12 cellular contexts compared by ENCODE assay signal in the genomic region with DNA sequence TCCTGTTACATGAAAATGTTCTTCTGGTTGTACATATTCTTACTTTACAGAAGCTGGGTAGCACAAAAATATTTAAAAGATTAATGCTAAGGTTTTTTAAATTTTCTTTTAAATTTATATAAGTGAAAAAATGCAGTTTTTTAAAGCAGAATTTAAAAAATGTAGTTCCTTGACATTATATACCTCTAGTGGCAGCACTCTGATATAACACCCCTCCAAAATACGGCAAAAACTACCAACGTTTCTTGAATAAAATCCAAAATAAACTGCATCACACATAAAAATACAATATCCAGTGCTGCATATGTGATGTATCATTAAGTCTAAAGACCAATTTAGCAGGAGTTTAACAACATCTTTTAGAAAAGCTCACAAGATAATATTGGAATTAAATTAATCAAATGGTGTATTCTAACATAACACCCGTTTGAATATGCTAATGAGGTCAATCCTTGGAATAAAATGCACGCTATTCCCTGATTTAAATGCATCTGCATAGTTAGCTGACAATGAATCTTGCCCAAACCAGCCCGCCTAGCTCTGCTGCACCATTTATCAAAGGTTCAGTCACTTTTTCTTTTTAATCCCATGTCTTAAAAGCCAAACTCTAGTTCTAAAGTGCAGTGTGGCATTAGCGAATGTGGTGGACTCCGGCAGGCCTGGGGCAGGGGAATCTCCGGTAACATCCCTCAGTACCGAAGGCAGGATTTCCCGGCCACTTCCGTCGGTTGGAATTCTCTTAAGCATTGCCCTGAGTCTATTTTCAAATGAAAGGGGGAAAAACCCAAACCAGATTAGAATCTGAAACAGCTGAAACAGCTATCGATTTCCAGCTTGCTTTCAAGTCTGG. TPM values are rescaled to one million over a fixed set of nuclear protein-coding genes. Genes with fewer than 3 reads are reported as not detected.
DNase-seq lines count a peak whose midpoint lies in the region; ATAC-seq and TF ChIP-seq lines count a peak whose summit lies in the region.
"Had no signal": no experiment of that assay in that cellular context is flagged by ENCODE, and none has a peak within 500 bp of the region (broad histone marks: within the 10 kb centered on the region; RNA-seq: fewer than 3 reads in every experiment).

No MANE protein-coding gene starts in this region.

- H3K4me3 Mint-ChIP-seq in T-helper 1 cell treated with Interleukin-12 subunit alpha and Interleukin-12 subunit beta and Interleukin-4 antibody, amounts not matched to agents 30 μg/mL and 1 μg/mL, for 36 hours = peak overlapping the region; percentile 25
- H3K4me3 Mint-ChIP-seq in effector memory CD8-positive, alpha-beta T cell = peak overlapping the region; percentile 49 to 51
- H3K4me3 Mint-ChIP-seq in osteocyte (ENCODE audit: unreplicated experiment) = no peak overlapping the region

- H3K36me3 Mint-ChIP-seq in T-helper 1 cell treated with Interleukin-12 subunit alpha and Interleukin-12 subunit beta and Interleukin-4 antibody, amounts not matched to agents 30 μg/mL and 1 μg/mL, for 36 hours (ENCODE audit: low read depth) = no peaks in the 10 kb centered on the region
- H3K36me3 Mint-ChIP-seq in effector memory CD8-positive, alpha-beta T cell (ENCODE audit: insufficient read depth) = no peaks in the 10 kb centered on the region
- no peaks in the 10 kb centered on the region for H3K36me3 Mint-ChIP-seq in osteocyte (ENCODE audit: unreplicated experiment)
- H3K36me3 Mint-ChIP-seq: activated naive CD4-positive, alpha-beta T cell treated with anti-CD3 and anti-CD28 coated beads, Interleukin-2, amount 50 U/mL, for 72 hours had no signal

- peaks cover 49% of the 10 kb centered on the region for H3K27me3 Mint-ChIP-seq in T-helper 1 cell treated with Interleukin-12 subunit alpha and Interleukin-12 subunit beta and Interleukin-4 antibody, amounts not matched to agents 30 μg/mL and 1 μg/mL, for 36 hours (ENCODE audit: low read depth)
- H3K27me3 Mint-ChIP-seq in effector memory CD8-positive, alpha-beta T cell = peaks cover 7 to 32% of the 10 kb centered on the region in 2 donors
- H3K27me3 Mint-ChIP-seq in osteocyte (ENCODE audit: unreplicated experiment) = peaks cover 19% of the 10 kb centered on the region

- peak; percentile 29 for TF ChIP-seq CTCF in osteocyte (IDR thresholded peaks at IDR 0.05)

- no peaks in the 10 kb centered on the region for H3K4me1 Mint-ChIP-seq in T-helper 1 cell treated with Interleukin-12 subunit alpha and Interleukin-12 subunit beta and Interleukin-4 antibody, amounts not matched to agents 30 μg/mL and 1 μg/mL, for 36 hours (ENCODE audit: low read depth)
- no peaks in the 10 kb centered on the region for H3K4me1 Mint-ChIP-seq in effector memory CD8-positive, alpha-beta T cell (ENCODE audit: low read depth in 2 of 2)
- H3K4me1 Mint-ChIP-seq in osteocyte (ENCODE audit: unreplicated experiment) = peaks cover 5% of the 10 kb centered on the region

- H3K27ac Mint-ChIP-seq in T-helper 1 cell treated with Interleukin-12 subunit alpha and Interleukin-12 subunit beta and Interleukin-4 antibody, amounts not matched to agents 30 μg/mL and 1 μg/mL, for 36 hours = no peak overlapping the region
- H3K27ac Mint-ChIP-seq in effector memory CD8-positive, alpha-beta T cell = no peak overlapping the region
- no peak overlapping the region for H3K27ac Mint-ChIP-seq in osteocyte (ENCODE audit: unreplicated experiment)
- H3K27ac Mint-ChIP-seq: activated naive CD4-positive, alpha-beta T cell treated with anti-CD3 and anti-CD28 coated beads, Interleukin-2, amount 50 U/mL, for 72 hours had no signal

- DNase-seq in T-helper 1 cell = no peak
- DNase-seq in NCI-H2029 (lab: John Stamatoyannopoulos, UW) = peak; percentile 6
- DNase-seq in effector memory CD8-positive, alpha-beta T cell = no peak
- DNase-seq in osteocyte (ENCODE audit: extremely low spot score, unreplicated experiment) = no peak
- no peak for DNase-seq in glomerular visceral epithelial cell (ENCODE audit: extremely low spot score)
- no peak for DNase-seq in Kasumi-1 (lab: John Stamatoyannopoulos, UW)
- DNase-seq: SHP77 treated with DMSO at 0.1 percent for 48 hours; stimulated activated naive CD4-positive, alpha-beta T cell had no signal

- H3K9me3 Mint-ChIP-seq in T-helper 1 cell treated with Interleukin-12 subunit alpha and Interleukin-12 subunit beta and Interleukin-4 antibody, amounts not matched to agents 30 μg/mL and 1 μg/mL, for 36 hours = no peaks in the 10 kb centered on the region
- H3K9me3 Mint-ChIP-seq in effector memory CD8-positive, alpha-beta T cell = no peaks in the 10 kb centered on the region
- peaks cover 10% of the 10 kb centered on the region for H3K9me3 Mint-ChIP-seq in osteocyte (ENCODE audit: unreplicated experiment)
- H3K9me3 Mint-ChIP-seq: activated naive CD4-positive, alpha-beta T cell treated with anti-CD3 and anti-CD28 coated beads, Interleukin-2, amount 50 U/mL, for 72 hours had no signal

- no peak for ATAC-seq in effector memory CD8-positive, alpha-beta T cell (replicated peaks)
- no peak for ATAC-seq in GM21529 (IDR thresholded peaks at IDR 0.05; ENCODE audit: unreplicated experiment)

RNA-seq across cellular contexts. Expression of a gene that starts 1.2 kb away (rescaled TPM):
- total RNA-seq in osteocyte = not detected in 2 replicates
- total RNA-seq: renal cortical epithelial cell had no signal
